12 cellular contexts compared by ENCODE assay signal in genomic region chr9:91090132-91090410, GRCh38.
"Had no signal": no experiment of that assay in that cellular context is flagged by ENCODE, and none has a peak within 500 bp of the region (broad histone marks: within the 10 kb centered on the region; RNA-seq: fewer than 3 reads in every experiment).

No MANE protein-coding gene starts in this region.

- H3K4me1 ChIP-seq: lower lobe of right lung, right atrium auricular region had no signal

- H3K27ac Mint-ChIP-seq: activated naive CD4-positive, alpha-beta T cell treated with anti-CD3 and anti-CD28 coated beads, Interleukin-2, amount 50 U/mL, for 72 hours; stimulated activated naive CD8-positive, alpha-beta T cell treated with anti-CD3 and anti-CD28 coated beads, Interleukin-15, amount 100 ng/mL, for 72 hours had no signal

- H3K27ac ChIP-seq: dorsolateral prefrontal cortex, lower lobe of right lung, right atrium auricular region, spleen, thoracic aorta had no signal

- H3K27me3 ChIP-seq: dorsolateral prefrontal cortex, right atrium auricular region, spleen had no signal

- H3K4me3 ChIP-seq: dorsolateral prefrontal cortex, lower lobe of right lung, right atrium auricular region, spleen, thoracic aorta had no signal

- H3K36me3 ChIP-seq: lower lobe of right lung, right atrium auricular region, spleen, thoracic aorta had no signal

- ATAC-seq: naive thymus-derived CD4-positive, alpha-beta T cell had no signal

- DNase-seq: activated CD4-positive, alpha-beta T cell treated with anti-CD3 and anti-CD28 coated beads for 48 hours; cerebellar nuclear complex; hippocampal formation; lower lobe of right lung; naive thymus-derived CD4-positive, alpha-beta T cell; spleen; stimulated activated CD4-positive, alpha-beta T cell treated with anti-CD3 and anti-CD28 coated beads, Interleukin-2, amount 100 ng/mL, for 24 hours; stimulated activated naive CD8-positive, alpha-beta T cell treated with anti-CD3 and anti-CD28 coated beads, Interleukin-15, amount 100 ng/mL, for 72 hours had no signal

- H3K4me3 Mint-ChIP-seq: stimulated activated naive CD8-positive, alpha-beta T cell treated with anti-CD3 and anti-CD28 coated beads, Interleukin-15, amount 100 ng/mL, for 72 hours had no signal

- H3K9me3 ChIP-seq: lower lobe of right lung, thoracic aorta had no signal
